1 cellular context compared by ENCODE assay signal in the genomic region with DNA sequence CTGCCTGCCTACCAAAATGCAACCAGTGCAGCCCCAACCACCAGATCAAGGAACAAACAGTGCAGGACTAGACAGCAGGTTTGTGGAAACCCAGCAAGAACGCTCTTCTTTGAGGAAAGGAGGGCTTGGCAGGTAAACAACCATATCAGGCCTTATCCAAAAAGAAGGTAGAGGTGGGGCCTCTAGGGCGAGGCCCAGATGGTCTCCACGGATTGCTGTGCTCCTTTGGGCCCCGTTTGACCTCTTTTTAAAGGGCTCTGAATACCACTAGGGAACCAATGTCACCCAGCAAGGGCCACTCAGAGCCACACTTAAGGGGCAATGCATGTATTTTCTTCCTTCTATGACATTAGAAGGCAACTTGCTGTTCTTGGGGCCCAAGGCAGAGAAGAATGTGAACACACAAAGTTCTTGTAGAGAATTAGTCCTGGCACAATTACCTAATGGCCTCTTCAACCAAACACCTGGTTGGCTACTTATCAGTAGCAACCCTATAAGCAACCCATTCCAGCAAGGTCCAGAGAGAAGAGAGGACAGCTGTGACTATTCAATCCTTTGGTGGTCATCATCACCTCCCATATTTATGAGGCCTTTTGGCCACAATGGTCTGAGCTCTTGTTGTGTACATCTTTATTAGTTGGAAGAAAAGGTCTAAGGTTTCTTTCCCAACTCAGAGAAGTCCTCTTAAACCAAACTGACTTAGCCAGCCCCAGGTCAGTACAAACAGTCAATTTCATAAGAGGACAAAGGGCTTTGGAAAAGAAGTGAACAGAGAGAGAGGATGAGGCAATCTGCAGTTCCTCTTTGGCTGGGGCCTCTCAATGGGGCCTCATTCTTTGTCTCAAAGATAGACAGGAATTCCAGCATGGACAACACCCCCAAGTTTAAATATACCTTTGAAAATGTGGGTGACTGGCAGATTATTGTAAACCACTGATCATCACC.
TF ChIP-seq lines count a peak whose summit lies in the region.

No MANE protein-coding gene starts in this region.

TF ChIP-seq in HepG2, 621 proteins besides CTCF, POLR2A, EP300 and RAD21 (continued from another document):
- TF ChIP-seq ZNF878 (CRISPR knock-in tag; IDR thresholded peaks at IDR 0.05) (0 out of 2 replicates have a peak, but pooled peaks have one; percentile 19), SOX5 (CRISPR knock-in tag; IDR thresholded peaks at IDR 0.05; ENCODE audit: borderline replicate concordance) (peak; percentile 97), ZNF317 (CRISPR knock-in tag; IDR thresholded peaks at IDR 0.05) (peak; percentile 45; the same call in 1 of the 2 replicates), FOXJ3 (CRISPR knock-in tag; IDR thresholded peaks at IDR 0.05; ENCODE audit: borderline replicate concordance) (peak; percentile 74; the same call in 1 of the 2 replicates), ARNT (IDR thresholded peaks at IDR 0.05) (no peak), RXRB (CRISPR knock-in tag; IDR thresholded peaks at IDR 0.05; ENCODE audit: borderline replicate concordance) (peak; percentile 75), SKI (IDR thresholded peaks at IDR 0.05; ENCODE audit: partially characterized antibody) (peak; percentile 34), FOXP1 (IDR thresholded peaks at IDR 0.05) (no peak), FOXP1 (CRISPR knock-in tag; IDR thresholded peaks at IDR 0.05) (peak; percentile 72; the same call in 1 of the 2 replicates), TCF7 (IDR thresholded peaks at IDR 0.05; ENCODE audit: low read depth) (peak; percentile 83), ZNF775 (CRISPR knock-in tag; IDR thresholded peaks at IDR 0.05; ENCODE audit: borderline replicate concordance) (no peak), PHF21A (CRISPR knock-in tag; IDR thresholded peaks at IDR 0.05) (peak; percentile 89), FOSL2 (CRISPR knock-in tag; IDR thresholded peaks at IDR 0.05) (peak; percentile 66), ZNF234 (CRISPR knock-in tag; conservative IDR thresholded peaks at IDR 0.05) (no peak), ZNF264 (CRISPR knock-in tag; IDR thresholded peaks at IDR 0.05) (peak; percentile 56; the same call in 1 of the 2 replicates), HOXA3 (CRISPR knock-in tag; IDR thresholded peaks at IDR 0.05) (peak; percentile 56; the same call in 1 of the 2 replicates), DPF2 (CRISPR knock-in tag; IDR thresholded peaks at IDR 0.05; ENCODE audit: borderline replicate concordance, low read depth) (peak; percentile 67), SMAD3 (CRISPR knock-in tag; IDR thresholded peaks at IDR 0.05) (peak; percentile 63; the same call in 1 of the 2 replicates), IRF2 (CRISPR knock-in tag; IDR thresholded peaks at IDR 0.05) (peak; percentile 57), LCORL (IDR thresholded peaks at IDR 0.05) (no peak), LCORL (CRISPR knock-in tag; IDR thresholded peaks at IDR 0.05) (peak; percentile 72), SMARCC2 (IDR thresholded peaks at IDR 0.05) (0 out of 2 replicates have a peak, but pooled peaks have one; percentile 54), SALL1 (CRISPR knock-in tag; IDR thresholded peaks at IDR 0.05) (peak; percentile 67; the same call in 1 of the 2 replicates), MED13 (CRISPR knock-in tag; IDR thresholded peaks at IDR 0.05) (0 out of 2 replicates have a peak, but pooled peaks have one; percentile 14), ZNF558 (CRISPR knock-in tag; IDR thresholded peaks at IDR 0.05; ENCODE audit: borderline replicate concordance) (0 out of 2 replicates have a peak, but pooled peaks have one; percentile 33), ZFY (CRISPR knock-in tag; IDR thresholded peaks at IDR 0.05) (peak; percentile 36; the same call in 1 of the 2 replicates), ZNF614 (CRISPR knock-in tag; IDR thresholded peaks at IDR 0.05; ENCODE audit: borderline replicate concordance) (no peak), PHF8 (CRISPR knock-in tag; IDR thresholded peaks at IDR 0.05) (no peak), MED1 (CRISPR knock-in tag; IDR thresholded peaks at IDR 0.05) (peak; percentile 76)
- TF ChIP-seq, protein P1, sequence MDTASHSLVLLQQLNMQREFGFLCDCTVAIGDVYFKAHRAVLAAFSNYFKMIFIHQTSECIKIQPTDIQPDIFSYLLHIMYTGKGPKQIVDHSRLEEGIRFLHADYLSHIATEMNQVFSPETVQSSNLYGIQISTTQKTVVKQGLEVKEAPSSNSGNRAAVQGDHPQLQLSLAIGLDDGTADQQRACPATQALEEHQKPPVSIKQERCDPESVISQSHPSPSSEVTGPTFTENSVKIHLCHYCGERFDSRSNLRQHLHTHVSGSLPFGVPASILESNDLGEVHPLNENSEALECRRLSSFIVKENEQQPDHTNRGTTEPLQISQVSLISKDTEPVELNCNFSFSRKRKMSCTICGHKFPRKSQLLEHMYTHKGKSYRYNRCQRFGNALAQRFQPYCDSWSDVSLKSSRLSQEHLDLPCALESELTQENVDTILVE (CRISPR knock-in tag; IDR thresholded peaks at IDR 0.05), result peak; percentile 49; the same call in 1 of the 2 replicates
- TF ChIP-seq, protein P2, sequence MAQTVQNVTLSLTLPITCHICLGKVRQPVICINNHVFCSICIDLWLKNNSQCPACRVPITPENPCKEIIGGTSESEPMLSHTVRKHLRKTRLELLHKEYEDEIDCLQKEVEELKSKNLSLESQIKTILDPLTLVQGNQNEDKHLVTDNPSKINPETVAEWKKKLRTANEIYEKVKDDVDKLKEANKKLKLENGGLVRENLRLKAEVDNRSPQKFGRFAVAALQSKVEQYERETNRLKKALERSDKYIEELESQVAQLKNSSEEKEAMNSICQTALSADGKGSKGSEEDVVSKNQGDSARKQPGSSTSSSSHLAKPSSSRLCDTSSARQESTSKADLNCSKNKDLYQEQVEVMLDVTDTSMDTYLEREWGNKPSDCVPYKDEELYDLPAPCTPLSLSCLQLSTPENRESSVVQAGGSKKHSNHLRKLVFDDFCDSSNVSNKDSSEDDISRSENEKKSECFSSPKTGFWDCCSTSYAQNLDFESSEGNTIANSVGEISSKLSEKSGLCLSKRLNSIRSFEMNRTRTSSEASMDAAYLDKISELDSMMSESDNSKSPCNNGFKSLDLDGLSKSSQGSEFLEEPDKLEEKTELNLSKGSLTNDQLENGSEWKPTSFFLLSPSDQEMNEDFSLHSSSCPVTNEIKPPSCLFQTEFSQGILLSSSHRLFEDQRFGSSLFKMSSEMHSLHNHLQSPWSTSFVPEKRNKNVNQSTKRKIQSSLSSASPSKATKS (CRISPR knock-in tag; IDR thresholded peaks at IDR 0.05), result no peak
- TF ChIP-seq, protein P3, sequence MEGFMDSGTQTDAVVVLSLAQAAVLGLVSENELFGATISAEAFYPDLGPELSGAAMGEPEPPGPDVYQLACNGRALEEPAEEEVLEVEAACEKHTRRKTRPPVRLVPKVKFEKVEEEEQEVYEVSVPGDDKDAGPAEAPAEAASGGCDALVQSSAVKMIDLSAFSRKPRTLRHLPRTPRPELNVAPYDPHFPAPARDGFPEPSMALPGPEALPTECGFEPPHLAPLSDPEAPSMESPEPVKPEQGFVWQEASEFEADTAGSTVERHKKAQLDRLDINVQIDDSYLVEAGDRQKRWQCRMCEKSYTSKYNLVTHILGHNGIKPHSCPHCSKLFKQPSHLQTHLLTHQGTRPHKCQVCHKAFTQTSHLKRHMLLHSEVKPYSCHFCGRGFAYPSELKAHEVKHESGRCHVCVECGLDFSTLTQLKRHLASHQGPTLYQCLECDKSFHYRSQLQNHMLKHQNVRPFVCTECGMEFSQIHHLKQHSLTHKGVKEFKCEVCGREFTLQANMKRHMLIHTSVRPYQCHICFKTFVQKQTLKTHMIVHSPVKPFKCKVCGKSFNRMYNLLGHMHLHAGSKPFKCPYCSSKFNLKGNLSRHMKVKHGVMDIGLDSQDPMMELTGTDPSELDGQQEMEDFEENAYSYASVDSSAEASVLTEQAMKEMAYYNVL (CRISPR knock-in tag; IDR thresholded peaks at IDR 0.05; ENCODE audit: borderline replicate concordance), result peak; percentile 92
- TF ChIP-seq, protein P4, sequence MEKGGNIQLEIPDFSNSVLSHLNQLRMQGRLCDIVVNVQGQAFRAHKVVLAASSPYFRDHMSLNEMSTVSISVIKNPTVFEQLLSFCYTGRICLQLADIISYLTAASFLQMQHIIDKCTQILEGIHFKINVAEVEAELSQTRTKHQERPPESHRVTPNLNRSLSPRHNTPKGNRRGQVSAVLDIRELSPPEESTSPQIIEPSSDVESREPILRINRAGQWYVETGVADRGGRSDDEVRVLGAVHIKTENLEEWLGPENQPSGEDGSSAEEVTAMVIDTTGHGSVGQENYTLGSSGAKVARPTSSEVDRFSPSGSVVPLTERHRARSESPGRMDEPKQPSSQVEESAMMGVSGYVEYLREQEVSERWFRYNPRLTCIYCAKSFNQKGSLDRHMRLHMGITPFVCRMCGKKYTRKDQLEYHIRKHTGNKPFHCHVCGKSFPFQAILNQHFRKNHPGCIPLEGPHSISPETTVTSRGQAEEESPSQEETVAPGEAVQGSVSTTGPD (CRISPR knock-in tag; IDR thresholded peaks at IDR 0.05), result 0 out of 2 replicates have a peak, but pooled peaks have one; percentile 43
- TF ChIP-seq, protein P5, sequence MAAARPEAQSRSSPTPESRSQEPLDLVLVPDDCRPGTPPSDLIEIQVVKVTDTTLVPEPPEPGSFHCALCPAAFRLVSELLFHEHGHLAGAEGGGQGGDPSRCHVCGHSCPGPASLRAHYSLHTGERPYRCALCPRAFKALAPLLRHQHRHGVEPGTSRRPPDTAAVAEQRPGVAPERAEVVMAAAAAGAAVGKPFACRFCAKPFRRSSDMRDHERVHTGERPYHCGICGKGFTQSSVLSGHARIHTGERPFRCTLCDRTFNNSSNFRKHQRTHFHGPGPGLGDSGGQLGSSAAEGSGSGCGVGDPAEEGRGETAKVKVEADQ (CRISPR knock-in tag; IDR thresholded peaks at IDR 0.05; ENCODE audit: borderline replicate concordance), result no peak
